14 cellular contexts compared by ENCODE assay signal in the genomic region with DNA sequence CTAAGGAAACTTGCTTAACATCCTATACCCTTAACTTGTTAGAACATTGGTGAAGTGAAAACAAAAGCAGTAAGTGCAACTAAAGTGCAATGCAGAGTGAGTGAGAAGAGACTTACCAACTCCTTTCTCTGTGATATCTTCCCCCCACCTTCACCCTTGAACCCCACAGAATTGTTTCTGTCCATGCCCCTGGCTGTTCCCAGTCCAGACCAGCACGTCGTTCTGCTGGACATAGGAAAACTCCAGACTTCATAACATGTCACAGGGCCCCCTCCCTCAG.
DNase-seq lines count a peak whose midpoint lies in the region; ATAC-seq lines count a peak whose summit lies in the region.
"Had no signal": no experiment of that assay in that cellular context is flagged by ENCODE, and none has a peak within 500 bp of the region (broad histone marks: within the 10 kb centered on the region; RNA-seq: fewer than 3 reads in every experiment).

No MANE protein-coding gene starts in this region.

- CTCF ChIA-PET in activated CD4-positive, alpha-beta T cell treated with anti-CD3 and anti-CD28 coated beads, Interleukin-2, amount 10 ng/mL, durations not matched to agents 7 days and 5 days (lab: Charles Lee) = interaction anchor here (0.7 to 2.1 kb wide), 4 partner anchors 20 to 61 kb away, joined by 3 to 9 read pairs (median 4); no protein-coding TSS in a partner anchor
- CTCF ChIA-PET in activated CD4-positive, alpha-beta memory T cell treated with anti-CD3 and anti-CD28 coated beads, Interleukin-2, amount 10 ng/mL, durations not matched to agents 7 days and 5 days (lab: Charles Lee) = interaction anchor here (1.2 to 1.9 kb wide), 2 partner anchors 12 to 73 kb away, joined by 4 to 6 read pairs; no protein-coding TSS in a partner anchor

- POLR2A ChIA-PET in activated CD4-positive, alpha-beta T cell treated with anti-CD3 and anti-CD28 coated beads, Interleukin-2, amount 10 ng/mL, durations not matched to agents 7 days and 5 days (lab: Charles Lee) = no interaction called here
- POLR2A ChIA-PET in activated CD4-positive, alpha-beta memory T cell treated with anti-CD3 and anti-CD28 coated beads, Interleukin-2, amount 10 ng/mL, durations not matched to agents 7 days and 5 days (lab: Charles Lee) = interaction anchor here (0.7 to 41.9 kb wide), 9 partner anchors 8 to 92 kb away, joined by 3 to 1110 read pairs (median 8); partner anchors contain the start of gene DAD1

- peak overlapping the region; percentile 85 for H3K4me3 Mint-ChIP-seq in activated CD4-positive, alpha-beta T cell treated with anti-CD3 and anti-CD28 coated beads, Interleukin-2, amount 10 ng/mL, durations not matched to agents 7 days and 5 days
- H3K4me3 Mint-ChIP-seq in activated CD4-positive, alpha-beta memory T cell treated with anti-CD3 and anti-CD28 coated beads, Interleukin-2, amount 10 ng/mL, durations not matched to agents 7 days and 5 days = peak overlapping the region; percentile 80
- H3K4me3 Mint-ChIP-seq in natural killer cell treated with Interleukin-12 subunit alpha and Interleukin-12 subunit beta and Interleukin-15 and Interleukin-18, amount 100 ng/mL, for 72 hours = peak overlapping the region; percentile 66

- peak overlapping the region; percentile 88 for H3K27ac Mint-ChIP-seq in activated CD4-positive, alpha-beta T cell treated with anti-CD3 and anti-CD28 coated beads, Interleukin-2, amount 10 ng/mL, durations not matched to agents 7 days and 5 days
- H3K27ac Mint-ChIP-seq in activated CD4-positive, alpha-beta memory T cell treated with anti-CD3 and anti-CD28 coated beads, Interleukin-2, amount 10 ng/mL, durations not matched to agents 7 days and 5 days = peak overlapping the region; percentile 92
- H3K27ac Mint-ChIP-seq in natural killer cell treated with Interleukin-12 subunit alpha and Interleukin-12 subunit beta and Interleukin-15 and Interleukin-18, amount 100 ng/mL, for 72 hours = peak overlapping the region; percentile 86 to 89

- no peak for DNase-seq in activated CD4-positive, alpha-beta T cell treated with anti-CD3 and anti-CD28 coated beads, Interleukin-2, amount 10 ng/mL, durations not matched to agents 7 days and 5 days
- DNase-seq in activated CD4-positive, alpha-beta T cell treated with anti-CD3 and anti-CD28 coated beads, Interleukin-2, amount 50 U/mL, for 48 hours = no peak
- no peak for DNase-seq in activated CD4-positive, alpha-beta memory T cell treated with anti-CD3 and anti-CD28 coated beads, Interleukin-2, amount 10 ng/mL, durations not matched to agents 7 days and 5 days
- no peak for DNase-seq in natural killer cell treated with Interleukin-12 subunit alpha and Interleukin-12 subunit beta and Interleukin-15 and Interleukin-18, amount 100 ng/mL, for 72 hours (ENCODE audit: low spot score)
- no peak for DNase-seq in GF-D8 (lab: John Stamatoyannopoulos, UW)
- DNase-seq: Calu3, left cardiac atrium, NCI-H1105, NCI-H524, nucleus accumbens, uterus had no signal

- peaks cover 99% of the 10 kb centered on the region for H3K36me3 Mint-ChIP-seq in activated CD4-positive, alpha-beta T cell treated with anti-CD3 and anti-CD28 coated beads, Interleukin-2, amount 10 ng/mL, durations not matched to agents 7 days and 5 days (ENCODE audit: low read depth)
- H3K36me3 Mint-ChIP-seq in activated CD4-positive, alpha-beta memory T cell treated with anti-CD3 and anti-CD28 coated beads, Interleukin-2, amount 10 ng/mL, durations not matched to agents 7 days and 5 days (ENCODE audit: low read depth) = peaks cover 99% of the 10 kb centered on the region
- no peaks in the 10 kb centered on the region for H3K36me3 Mint-ChIP-seq in natural killer cell treated with Interleukin-12 subunit alpha and Interleukin-12 subunit beta and Interleukin-15 and Interleukin-18, amount 100 ng/mL, for 72 hours

- H3K4me1 Mint-ChIP-seq in activated CD4-positive, alpha-beta T cell treated with anti-CD3 and anti-CD28 coated beads, Interleukin-2, amount 10 ng/mL, durations not matched to agents 7 days and 5 days = peaks cover 31% of the 10 kb centered on the region
- peaks cover 43% of the 10 kb centered on the region for H3K4me1 Mint-ChIP-seq in activated CD4-positive, alpha-beta memory T cell treated with anti-CD3 and anti-CD28 coated beads, Interleukin-2, amount 10 ng/mL, durations not matched to agents 7 days and 5 days
- H3K4me1 Mint-ChIP-seq in natural killer cell treated with Interleukin-12 subunit alpha and Interleukin-12 subunit beta and Interleukin-15 and Interleukin-18, amount 100 ng/mL, for 72 hours (ENCODE audit: low read depth in 2 of 2) = peaks cover 33 to 56% of the 10 kb centered on the region in 2 donors

- ATAC-seq in GM21723 (IDR thresholded peaks at IDR 0.05; ENCODE audit: unreplicated experiment) = peak; percentile 30
- peak; percentile 47 to 56 for ATAC-seq in natural killer cell treated with Interleukin-12 subunit alpha and Interleukin-12 subunit beta and Interleukin-15 and Interleukin-18, amount 100 ng/mL, for 72 hours
- no peak for ATAC-seq in HG03159 (IDR thresholded peaks at IDR 0.05; ENCODE audit: unreplicated experiment)
- ATAC-seq in HG03571 (IDR thresholded peaks at IDR 0.05; ENCODE audit: unreplicated experiment) = no peak

- H3K9me3 Mint-ChIP-seq in activated CD4-positive, alpha-beta T cell treated with anti-CD3 and anti-CD28 coated beads, Interleukin-2, amount 10 ng/mL, durations not matched to agents 7 days and 5 days = no peaks in the 10 kb centered on the region
- no peaks in the 10 kb centered on the region for H3K9me3 Mint-ChIP-seq in activated CD4-positive, alpha-beta memory T cell treated with anti-CD3 and anti-CD28 coated beads, Interleukin-2, amount 10 ng/mL, durations not matched to agents 7 days and 5 days
- H3K9me3 Mint-ChIP-seq in natural killer cell treated with Interleukin-12 subunit alpha and Interleukin-12 subunit beta and Interleukin-15 and Interleukin-18, amount 100 ng/mL, for 72 hours = no peaks in the 10 kb centered on the region

- H3K27me3 Mint-ChIP-seq in activated CD4-positive, alpha-beta T cell treated with anti-CD3 and anti-CD28 coated beads, Interleukin-2, amount 10 ng/mL, durations not matched to agents 7 days and 5 days = no peaks in the 10 kb centered on the region
- no peaks in the 10 kb centered on the region for H3K27me3 Mint-ChIP-seq in activated CD4-positive, alpha-beta memory T cell treated with anti-CD3 and anti-CD28 coated beads, Interleukin-2, amount 10 ng/mL, durations not matched to agents 7 days and 5 days
- no peaks in the 10 kb centered on the region for H3K27me3 Mint-ChIP-seq in natural killer cell treated with Interleukin-12 subunit alpha and Interleukin-12 subunit beta and Interleukin-15 and Interleukin-18, amount 100 ng/mL, for 72 hours

Comparison
In these comparisons a context has a peak if more than half of its experiments do, and no peak if none do; other contexts are left out.
1. ATAC-seq: peak in GM21723 (single experiment) and natural killer cell treated with Interleukin-12 subunit alpha and Interleukin-12 subunit beta and Interleukin-15 and Interleukin-18, amount 100 ng/mL, for 72 hours (2 of 2); none in HG03159 (single experiment) and HG03571 (single experiment).
2. Peak in every context shown above with its lines, with median percentiles within 50 percentile points of each other: H3K27ac Mint-ChIP-seq and H3K4me3 Mint-ChIP-seq.